In genomic region chr14:63596998-63597658, GRCh38 we compare ENCODE assay signal across 1 cellular context.
TF ChIP-seq lines count a peak whose summit lies in the region.

No MANE protein-coding gene starts in this region.

TF ChIP-seq in K562, 482 proteins besides CTCF, POLR2A, EP300 and RAD21 (continued from another document):
- no peak for TF ChIP-seq KLF1 (tag; IDR thresholded peaks at IDR 0.05)
- TF ChIP-seq PTTG1 (tag; IDR thresholded peaks at IDR 0.05; ENCODE audit: low read depth), result no peak
- no peak for TF ChIP-seq ZNF717 (CRISPR knock-in tag; IDR thresholded peaks at IDR 0.05)
TF ChIP-seq in K562: peak in this region for 0.
